36 cellular contexts compared by ENCODE assay signal in genomic region chr2:121570665-121571055, GRCh38. TPM values are rescaled to one million over a fixed set of nuclear protein-coding genes. Genes with fewer than 3 reads are reported as not detected.
"Had no signal": no experiment of that assay in that cellular context is flagged by ENCODE, and none has a peak within 500 bp of the region (broad histone marks: within the 10 kb centered on the region; RNA-seq: fewer than 3 reads in every experiment).

No MANE protein-coding gene starts in this region.

- H3K27me3 ChIP-seq: cardiac muscle cell, colonic mucosa, dorsolateral prefrontal cortex, right lobe of liver, thyroid gland, upper lobe of left lung, vagina had no signal

- H3K27ac ChIP-seq: cardiac muscle cell, colonic mucosa, dorsolateral prefrontal cortex, right lobe of liver, skin epidermis, thyroid gland, upper lobe of left lung, vagina had no signal

- H3K9me3 ChIP-seq: colonic mucosa, right lobe of liver, thyroid gland, upper lobe of left lung, vagina had no signal

- H3K4me1 ChIP-seq: colonic mucosa had no signal

- H3K36me3 Mint-ChIP-seq: natural killer cell had no signal

- H3K9me3 Mint-ChIP-seq: activated naive CD4-positive, alpha-beta T cell treated with anti-CD3 and anti-CD28 coated beads, Interleukin-2, amount 50 U/mL, for 24 hours; activated naive CD8-positive, alpha-beta T cell treated with anti-CD3 and anti-CD28 coated beads, Interleukin-2, amount 50 U/mL, for 24 hours; activated T-helper 2 cell treated with anti-CD3 and anti-CD28 coated beads, Interferon-gamma antibody, Interleukin-2, Interleukin-4, amounts not matched to agents 10 μg/mL and 5 μg/mL and 100 μg/mL, durations not matched to agents 14 hours and 24 hours and 36 hours; effector memory CD8-positive, alpha-beta T cell; mesothelial cell of epicardium; natural killer cell; stimulated activated effector memory CD8-positive, alpha-beta T cell treated with anti-CD3 and anti-CD28 coated beads, Interleukin-12 subunit alpha, Interleukin-12 subunit beta, amount 100 ng/mL, for 72 hours; stimulated activated naive CD8-positive, alpha-beta T cell treated with anti-CD3 and anti-CD28 coated beads, Interleukin-15, amount 100 ng/mL, for 72 hours had no signal

- ATAC-seq: activated CD4-positive, alpha-beta T cell treated with anti-CD3 and anti-CD28 coated beads for 36 hours; activated CD8-positive, alpha-beta memory T cell treated with anti-CD3 and anti-CD28 coated beads, Interleukin-2, amount 10 ng/mL, durations not matched to agents 7 days and 5 days; activated CD8-positive, alpha-beta T cell treated with anti-CD3 and anti-CD28 coated beads, Interleukin-2, amount 10 ng/mL, durations not matched to agents 7 days and 5 days; activated naive CD8-positive, alpha-beta T cell treated with anti-CD3 and anti-CD28 coated beads, Interleukin-2, amount 50 U/mL, for 24 hours; effector memory CD8-positive, alpha-beta T cell; left cardiac atrium; natural killer cell; right lobe of liver; stimulated activated effector memory CD8-positive, alpha-beta T cell treated with anti-CD3 and anti-CD28 coated beads, Interleukin-12 subunit alpha, Interleukin-12 subunit beta, amount 100 ng/mL, for 72 hours; stimulated activated naive CD8-positive, alpha-beta T cell treated with anti-CD3 and anti-CD28 coated beads, Interleukin-15, amount 100 ng/mL, for 72 hours had no signal

- DNase-seq: activated CD4-positive, alpha-beta T cell treated with anti-CD3 and anti-CD28 coated beads for 36 hours; activated CD4-positive, CD25-positive, alpha-beta regulatory T cell; activated CD8-positive, alpha-beta memory T cell treated with anti-CD3 and anti-CD28 coated beads, Interleukin-2, amount 10 ng/mL, durations not matched to agents 7 days and 5 days; activated CD8-positive, alpha-beta T cell treated with anti-CD3 and anti-CD28 coated beads, Interleukin-2, amount 10 ng/mL, durations not matched to agents 7 days and 5 days; activated naive CD8-positive, alpha-beta T cell treated with anti-CD3 and anti-CD28 coated beads, Interleukin-2, amount 50 U/mL, for 24 hours; activated T-cell treated with anti-CD3 and anti-CD28 coated beads, Interleukin-2, amount 50 U/mL, for 48 hours; amygdala; cerebellar nuclear complex; colonic mucosa; dorsolateral prefrontal cortex; effector memory CD8-positive, alpha-beta T cell; hippocampal formation; left cardiac atrium; natural killer cell; posterior cingulate gyrus; right lobe of liver; stimulated activated CD4-positive, alpha-beta T cell treated with anti-CD3 and anti-CD28 coated beads, Interleukin-12 subunit alpha, Interleukin-12 subunit beta, amount 100 ng/mL, for 4 hours; stimulated activated CD4-positive, alpha-beta T cell treated with anti-CD3 and anti-CD28 coated beads, Interleukin-4, amount 100 ng/mL, for 1 hour; stimulated activated naive CD8-positive, alpha-beta T cell treated with anti-CD3 and anti-CD28 coated beads, Interleukin-15, amount 100 ng/mL, for 72 hours; substantia nigra; thyroid gland; upper lobe of left lung had no signal

- H3K36me3 ChIP-seq: cardiac muscle cell, colonic mucosa, right lobe of liver, thyroid gland, vagina had no signal

- H3K27me3 Mint-ChIP-seq: activated CD4-positive, alpha-beta T cell treated with anti-CD3 and anti-CD28 coated beads for 36 hours; activated CD8-positive, alpha-beta memory T cell treated with anti-CD3 and anti-CD28 coated beads, Interleukin-2, amount 10 ng/mL, durations not matched to agents 7 days and 5 days; activated naive CD4-positive, alpha-beta T cell treated with anti-CD3 and anti-CD28 coated beads, Interleukin-2, amount 50 U/mL, for 24 hours; activated naive CD8-positive, alpha-beta T cell treated with anti-CD3 and anti-CD28 coated beads, Interleukin-2, amount 50 U/mL, for 24 hours; effector memory CD8-positive, alpha-beta T cell; stimulated activated naive CD8-positive, alpha-beta T cell treated with anti-CD3 and anti-CD28 coated beads, Interleukin-15, amount 100 ng/mL, for 72 hours had no signal

- H3K4me3 ChIP-seq: cardiac muscle cell, colonic mucosa, dorsolateral prefrontal cortex, right lobe of liver, skin epidermis, thyroid gland, upper lobe of left lung, vagina had no signal

- H3K4me3 Mint-ChIP-seq: activated CD4-positive, alpha-beta T cell treated with anti-CD3 and anti-CD28 coated beads for 36 hours; activated CD8-positive, alpha-beta memory T cell treated with anti-CD3 and anti-CD28 coated beads, Interleukin-2, amount 10 ng/mL, durations not matched to agents 7 days and 5 days; activated CD8-positive, alpha-beta T cell treated with anti-CD3 and anti-CD28 coated beads, Interleukin-2, amount 10 ng/mL, durations not matched to agents 7 days and 5 days; activated naive CD4-positive, alpha-beta T cell treated with anti-CD3 and anti-CD28 coated beads, Interleukin-2, amount 50 U/mL, for 24 hours; activated naive CD8-positive, alpha-beta T cell treated with anti-CD3 and anti-CD28 coated beads, Interleukin-2, amount 50 U/mL, for 24 hours; effector memory CD8-positive, alpha-beta T cell; mesothelial cell of epicardium; natural killer cell; stimulated activated effector memory CD8-positive, alpha-beta T cell treated with anti-CD3 and anti-CD28 coated beads, Interleukin-12 subunit alpha, Interleukin-12 subunit beta, amount 100 ng/mL, for 72 hours; stimulated activated naive CD8-positive, alpha-beta T cell treated with anti-CD3 and anti-CD28 coated beads, Interleukin-15, amount 100 ng/mL, for 72 hours had no signal

- FAIRE-seq: endothelial cell of umbilical vein, frontal cortex, keratinocyte had no signal

- H3K27ac Mint-ChIP-seq: activated CD4-positive, alpha-beta T cell treated with anti-CD3 and anti-CD28 coated beads for 36 hours; activated CD8-positive, alpha-beta memory T cell treated with anti-CD3 and anti-CD28 coated beads, Interleukin-2, amount 10 ng/mL, durations not matched to agents 7 days and 5 days; activated CD8-positive, alpha-beta T cell treated with anti-CD3 and anti-CD28 coated beads, Interleukin-2, amount 10 ng/mL, durations not matched to agents 7 days and 5 days; activated naive CD4-positive, alpha-beta T cell treated with anti-CD3 and anti-CD28 coated beads, Interleukin-2, amount 50 U/mL, for 24 hours; activated naive CD8-positive, alpha-beta T cell treated with anti-CD3 and anti-CD28 coated beads, Interleukin-2, amount 50 U/mL, for 24 hours; activated T-helper 2 cell treated with anti-CD3 and anti-CD28 coated beads, Interferon-gamma antibody, Interleukin-2, Interleukin-4, amounts not matched to agents 10 μg/mL and 5 μg/mL and 100 μg/mL, durations not matched to agents 14 hours and 24 hours and 36 hours; stimulated activated effector memory CD8-positive, alpha-beta T cell treated with anti-CD3 and anti-CD28 coated beads, Interleukin-12 subunit alpha, Interleukin-12 subunit beta, amount 100 ng/mL, for 72 hours; stimulated activated naive CD8-positive, alpha-beta T cell treated with anti-CD3 and anti-CD28 coated beads, Interleukin-15, amount 100 ng/mL, for 72 hours had no signal

RNA-seq across cellular contexts. Expression of gene RNU4ATAC, which starts 40.0 kb away (rescaled TPM):
- total RNA-seq: activated CD4-positive, alpha-beta T cell treated with anti-CD3 and anti-CD28 coated beads for 36 hours; activated CD8-positive, alpha-beta memory T cell treated with anti-CD3 and anti-CD28 coated beads, Interleukin-2, amount 10 ng/mL, durations not matched to agents 7 days and 5 days; activated CD8-positive, alpha-beta T cell treated with anti-CD3 and anti-CD28 coated beads, Interleukin-2, amount 10 ng/mL, durations not matched to agents 7 days and 5 days; activated T-helper 2 cell treated with anti-CD3 and anti-CD28 coated beads, Interferon-gamma antibody, Interleukin-2, Interleukin-4, amounts not matched to agents 10 μg/mL and 5 μg/mL and 100 μg/mL, durations not matched to agents 14 hours and 24 hours and 36 hours; cardiac muscle cell; colonic mucosa; endothelial cell of umbilical vein; liver; mesothelial cell of epicardium; natural killer cell; osteoblast; right lobe of liver; T-helper 1 cell treated with Interleukin-12 subunit alpha and Interleukin-12 subunit beta and Interleukin-4 antibody, amounts not matched to agents 30 ng/mL and 1 ng/mL, for 36 hours; thyroid gland; upper lobe of left lung; vagina had no signal
- polyA plus RNA-seq: endothelial cell of umbilical vein, esophagus, keratinocyte had no signal
